1 cellular context compared by ENCODE assay signal in genomic region chr7:40009301-40009700, GRCh38.
TF ChIP-seq lines count a peak whose summit lies in the region.

No MANE protein-coding gene starts in this region.

TF ChIP-seq in GM12878, 131 proteins besides CTCF, POLR2A, EP300 and RAD21 (continued from another document):
- TF ChIP-seq, protein P1, sequence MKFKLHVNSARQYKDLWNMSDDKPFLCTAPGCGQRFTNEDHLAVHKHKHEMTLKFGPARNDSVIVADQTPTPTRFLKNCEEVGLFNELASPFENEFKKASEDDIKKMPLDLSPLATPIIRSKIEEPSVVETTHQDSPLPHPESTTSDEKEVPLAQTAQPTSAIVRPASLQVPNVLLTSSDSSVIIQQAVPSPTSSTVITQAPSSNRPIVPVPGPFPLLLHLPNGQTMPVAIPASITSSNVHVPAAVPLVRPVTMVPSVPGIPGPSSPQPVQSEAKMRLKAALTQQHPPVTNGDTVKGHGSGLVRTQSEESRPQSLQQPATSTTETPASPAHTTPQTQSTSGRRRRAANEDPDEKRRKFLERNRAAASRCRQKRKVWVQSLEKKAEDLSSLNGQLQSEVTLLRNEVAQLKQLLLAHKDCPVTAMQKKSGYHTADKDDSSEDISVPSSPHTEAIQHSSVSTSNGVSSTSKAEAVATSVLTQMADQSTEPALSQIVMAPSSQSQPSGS (IDR thresholded peaks at IDR 0.05; ENCODE audit: low read length), result no peak
- TF ChIP-seq POU2F2 (IDR thresholded peaks at IDR 0.05; ENCODE audit: borderline replicate concordance, low read depth, low read length), result no peak
- TF ChIP-seq IKZF1 (conservative IDR thresholded peaks at IDR 0.05), result no peak
- TF ChIP-seq ETV6 (conservative IDR thresholded peaks at IDR 0.05 in 1 of 2, IDR thresholded peaks at IDR 0.05 in 1 of 2; ENCODE audit: borderline replicate concordance in 1 of 2, low read depth in 1 of 2), result no peak
- TF ChIP-seq YBX1 (IDR thresholded peaks at IDR 0.05), result no peak
- TF ChIP-seq, protein P2, sequence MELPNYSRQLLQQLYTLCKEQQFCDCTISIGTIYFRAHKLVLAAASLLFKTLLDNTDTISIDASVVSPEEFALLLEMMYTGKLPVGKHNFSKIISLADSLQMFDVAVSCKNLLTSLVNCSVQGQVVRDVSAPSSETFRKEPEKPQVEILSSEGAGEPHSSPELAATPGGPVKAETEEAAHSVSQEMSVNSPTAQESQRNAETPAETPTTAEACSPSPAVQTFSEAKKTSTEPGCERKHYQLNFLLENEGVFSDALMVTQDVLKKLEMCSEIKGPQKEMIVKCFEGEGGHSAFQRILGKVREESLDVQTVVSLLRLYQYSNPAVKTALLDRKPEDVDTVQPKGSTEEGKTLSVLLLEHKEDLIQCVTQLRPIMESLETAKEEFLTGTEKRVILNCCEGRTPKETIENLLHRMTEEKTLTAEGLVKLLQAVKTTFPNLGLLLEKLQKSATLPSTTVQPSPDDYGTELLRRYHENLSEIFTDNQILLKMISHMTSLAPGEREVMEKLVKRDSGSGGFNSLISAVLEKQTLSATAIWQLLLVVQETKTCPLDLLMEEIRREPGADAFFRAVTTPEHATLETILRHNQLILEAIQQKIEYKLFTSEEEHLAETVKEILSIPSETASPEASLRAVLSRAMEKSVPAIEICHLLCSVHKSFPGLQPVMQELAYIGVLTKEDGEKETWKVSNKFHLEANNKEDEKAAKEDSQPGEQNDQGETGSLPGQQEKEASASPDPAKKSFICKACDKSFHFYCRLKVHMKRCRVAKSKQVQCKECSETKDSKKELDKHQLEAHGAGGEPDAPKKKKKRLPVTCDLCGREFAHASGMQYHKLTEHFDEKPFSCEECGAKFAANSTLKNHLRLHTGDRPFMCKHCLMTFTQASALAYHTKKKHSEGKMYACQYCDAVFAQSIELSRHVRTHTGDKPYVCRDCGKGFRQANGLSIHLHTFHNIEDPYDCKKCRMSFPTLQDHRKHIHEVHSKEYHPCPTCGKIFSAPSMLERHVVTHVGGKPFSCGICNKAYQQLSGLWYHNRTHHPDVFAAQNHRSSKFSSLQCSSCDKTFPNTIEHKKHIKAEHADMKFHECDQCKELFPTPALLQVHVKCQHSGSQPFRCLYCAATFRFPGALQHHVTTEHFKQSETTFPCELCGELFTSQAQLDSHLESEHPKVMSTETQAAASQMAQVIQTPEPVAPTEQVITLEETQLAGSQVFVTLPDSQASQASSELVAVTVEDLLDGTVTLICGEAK (IDR thresholded peaks at IDR 0.05; ENCODE audit: borderline replicate concordance), result no peak
- no peak for TF ChIP-seq TCF3 (IDR thresholded peaks at IDR 0.05; ENCODE audit: borderline replicate concordance, insufficient read depth, low read depth, low read length)
- TF ChIP-seq SUPT20H (IDR thresholded peaks at IDR 0.05; ENCODE audit: borderline replicate concordance, control insufficient read depth, low read depth, low read length), result no peak
- TF ChIP-seq WRNIP1 (IDR thresholded peaks at IDR 0.05; ENCODE audit: borderline replicate concordance, low read depth, low read length), result no peak
- TF ChIP-seq SMARCA5 (IDR thresholded peaks at IDR 0.05), result no peak
- no peak for TF ChIP-seq ATF3 (IDR thresholded peaks at IDR 0.05; ENCODE audit: borderline replicate concordance, extremely low read depth, low read depth, low read length)
- TF ChIP-seq TBL1XR1 (IDR thresholded peaks at IDR 0.05; ENCODE audit: low read depth, low read length), result no peak
- no peak for TF ChIP-seq NR2C2 (IDR thresholded peaks at IDR 0.05; ENCODE audit: borderline replicate concordance, control insufficient read depth, insufficient read length, low read depth)
- TF ChIP-seq JUND (IDR thresholded peaks at IDR 0.05; ENCODE audit: low read depth, low read length), result no peak
- TF ChIP-seq POLR2AphosphoS2 (IDR thresholded peaks at IDR 0.05; ENCODE audit: low read depth, low read length), result no peak
- TF ChIP-seq RFX5 (IDR thresholded peaks at IDR 0.05; ENCODE audit: low read depth, low read length), result no peak
TF ChIP-seq in GM12878: peak in this region for 0.
